ENCODE assay signal across 22 cellular contexts in genomic region chr7:32660936-32661335, GRCh38.
DNase-seq lines count a peak whose midpoint lies in the region; ATAC-seq, FAIRE-seq and TF ChIP-seq lines count a peak whose summit lies in the region.
"Had no signal": no experiment of that assay in that cellular context is flagged by ENCODE, and none has a peak within 500 bp of the region (broad histone marks: within the 10 kb centered on the region; RNA-seq: fewer than 3 reads in every experiment).

No MANE protein-coding gene starts in this region.

- H3K27me3 Mint-ChIP-seq in HFFc6 (ENCODE audit: insufficient read depth), result no peaks in the 10 kb centered on the region

- H3K36me3 Mint-ChIP-seq in HFFc6 (ENCODE audit: low read depth), result no peaks in the 10 kb centered on the region
- H3K36me3 Mint-ChIP-seq: CD4-positive, CD25-positive, alpha-beta regulatory T cell had no signal

- no peaks in the 10 kb centered on the region for H3K9me3 Mint-ChIP-seq in HFFc6
- H3K9me3 Mint-ChIP-seq: CD4-positive, CD25-positive, alpha-beta regulatory T cell had no signal

- no peak for ATAC-seq in GM18498 (IDR thresholded peaks at IDR 0.05; ENCODE audit: unreplicated experiment)

- FAIRE-seq in RCC 7860 (lab: Jason Lieb, UNC), result peak; percentile 73
- FAIRE-seq: GM19239 had no signal

- H3K4me1 ChIP-seq in neutrophil (ENCODE audit: control insufficient read depth in 1 of 2, insufficient read depth in 1 of 2, low read depth in 1 of 2, low read length in 1 of 2), result peaks cover 55 to 76% of the 10 kb centered on the region in 2 experiments

- no peaks in the 10 kb centered on the region for H3K27me3 ChIP-seq in neutrophil

- DNase-seq in AML-193 (lab: John Stamatoyannopoulos, UW) (peak; percentile 34 to 55), HFFc6 (no peak), RCC 7860 (ENCODE audit: low spot score) (no peak), DMS79 treated with DMSO at 0.1 percent for 48 hours (lab: John Stamatoyannopoulos, UW) (no peak), activated T-cell treated with anti-CD3 and anti-CD28 coated beads for 4 hours (no peak)
- DNase-seq: CD4-positive, CD25-positive, alpha-beta regulatory T cell; COR-L47; DMS 273 treated with DMSO at 0.1 percent for 48 hours; DND-41; KG1; NCI-H1417 treated with DMSO at 0.1 percent for 48 hours; NCI-H187 treated with DMSO at 0.1 percent for 48 hours; NCI-H2107; NCI-H446 treated with DMSO at 0.1 percent for 48 hours; NCI-H526 treated with DMSO at 0.1 percent for 48 hours; OCI-M1; Right ventricle myocardium superior; T-helper 2 cell had no signal

- H3K27ac Mint-ChIP-seq in HFFc6, result no peak overlapping the region
- H3K27ac Mint-ChIP-seq: CD4-positive, CD25-positive, alpha-beta regulatory T cell had no signal

- peak overlapping the region; percentile 77 for H3K27ac ChIP-seq in neutrophil
- H3K27ac ChIP-seq: SK-N-MC had no signal

- no peak overlapping the region for H3K4me3 Mint-ChIP-seq in HFFc6
- H3K4me3 Mint-ChIP-seq: CD4-positive, CD25-positive, alpha-beta regulatory T cell had no signal

- H3K4me1 Mint-ChIP-seq in HFFc6 (ENCODE audit: low read depth), result peaks cover 29% of the 10 kb centered on the region

- no peaks in the 10 kb centered on the region for H3K36me3 ChIP-seq in neutrophil

- H3K4me3 ChIP-seq in neutrophil (ENCODE audit: low read depth in 1 of 2, low read length in 1 of 2), result no peak overlapping the region
- H3K4me3 ChIP-seq: SK-N-MC had no signal

- no peaks in the 10 kb centered on the region for H3K9me3 ChIP-seq in neutrophil

- TF ChIP-seq CTCF in HFFc6 (IDR thresholded peaks at IDR 0.05) (0 out of 2 replicates have a peak, but pooled peaks have one; percentile 8), neutrophil (IDR thresholded peaks at IDR 0.05) (no peak)

Comparison
In these comparisons a context has a peak if more than half of its experiments do, and no peak if none do; other contexts are left out.
1. DNase-seq: peak in AML-193 (2 of 2); none in HFFc6 (single experiment), RCC 7860 (single experiment), DMS79 treated with DMSO at 0.1 percent for 48 hours (single experiment) and activated T-cell treated with anti-CD3 and anti-CD28 coated beads for 4 hours (single experiment).